ENCODE assay signal across 23 cellular contexts in genomic region chr20:44031822-44032582, GRCh38.
DNase-seq lines count a peak whose midpoint lies in the region; ATAC-seq and TF ChIP-seq lines count a peak whose summit lies in the region.
"Had no signal": no experiment of that assay in that cellular context is flagged by ENCODE, and none has a peak within 500 bp of the region (broad histone marks: within the 10 kb centered on the region; RNA-seq: fewer than 3 reads in every experiment).

No MANE protein-coding gene starts in this region.

- POLR2A ChIA-PET in activated CD4-positive, alpha-beta memory T cell treated with anti-CD3 and anti-CD28 coated beads, Interleukin-2, amount 10 ng/mL, durations not matched to agents 7 days and 5 days (lab: Charles Lee) = interaction anchor here (1.2 kb wide), 1 partner anchor 193 kb away, joined by 3 read pairs; no protein-coding TSS in a partner anchor

- WGBS in sigmoid colon, 2 donors = 89 to 92% methylated on average over 12 of the region's 12 CpGs

- H3K27me3 ChIP-seq in sigmoid colon = no peaks in the 10 kb centered on the region
- H3K27me3 ChIP-seq: Peyer's patch, SJSA1 had no signal

- no peaks in the 10 kb centered on the region for H3K4me1 ChIP-seq in sigmoid colon
- H3K4me1 ChIP-seq: Peyer's patch, prostate gland, SJSA1 had no signal

- peak; percentile 34 for DNase-seq in activated CD8-positive, alpha-beta memory T cell treated with anti-CD3 and anti-CD28 coated beads, Interleukin-2, amount 10 ng/mL, durations not matched to agents 7 days and 5 days
- DNase-seq in activated CD8-positive, alpha-beta memory T cell treated with anti-CD3 and anti-CD28 coated beads, Interleukin-2, amount 50 U/mL, for 4 hours = no peak
- DNase-seq in NCI-H128 (lab: John Stamatoyannopoulos, UW; ENCODE audit: unreplicated experiment) = peak; percentile 25
- peak; percentile 10 for DNase-seq in activated CD4-positive, alpha-beta memory T cell treated with anti-CD3 and anti-CD28 coated beads, Interleukin-2, amount 10 ng/mL, durations not matched to agents 7 days and 5 days
- DNase-seq in sigmoid colon = peak; percentile 36
- no peak for DNase-seq in HPDE6-E6E7 (ENCODE audit: extremely low spot score)
- DNase-seq in retina = no peak
- DNase-seq: activated CD4-positive, CD25-positive, alpha-beta regulatory T cell treated with anti-CD3 and anti-CD28 coated beads, Interleukin-2, amount 50 U/mL, for 72 hours; cerebellar nuclear complex; DMS53; effector CD4-positive, alpha-beta T cell; H9; NCI-H1092; NCI-H524 treated with DMSO at 0.1 percent for 48 hours; T-helper 1 cell had no signal

- H3K4me1 Mint-ChIP-seq in activated CD8-positive, alpha-beta memory T cell treated with anti-CD3 and anti-CD28 coated beads, Interleukin-2, amount 10 ng/mL, durations not matched to agents 7 days and 5 days = peaks cover 70% of the 10 kb centered on the region
- peaks cover 65% of the 10 kb centered on the region for H3K4me1 Mint-ChIP-seq in activated CD4-positive, alpha-beta memory T cell treated with anti-CD3 and anti-CD28 coated beads, Interleukin-2, amount 10 ng/mL, durations not matched to agents 7 days and 5 days
- H3K4me1 Mint-ChIP-seq: B cell had no signal

- H3K27me3 Mint-ChIP-seq in activated CD8-positive, alpha-beta memory T cell treated with anti-CD3 and anti-CD28 coated beads, Interleukin-2, amount 10 ng/mL, durations not matched to agents 7 days and 5 days = peaks cover 93% of the 10 kb centered on the region
- peaks cover 82% of the 10 kb centered on the region for H3K27me3 Mint-ChIP-seq in activated CD4-positive, alpha-beta memory T cell treated with anti-CD3 and anti-CD28 coated beads, Interleukin-2, amount 10 ng/mL, durations not matched to agents 7 days and 5 days

- no peaks in the 10 kb centered on the region for H3K9me3 Mint-ChIP-seq in activated CD8-positive, alpha-beta memory T cell treated with anti-CD3 and anti-CD28 coated beads, Interleukin-2, amount 10 ng/mL, durations not matched to agents 7 days and 5 days (ENCODE audit: low read depth)
- H3K9me3 Mint-ChIP-seq in activated CD4-positive, alpha-beta memory T cell treated with anti-CD3 and anti-CD28 coated beads, Interleukin-2, amount 10 ng/mL, durations not matched to agents 7 days and 5 days = peaks cover 4% of the 10 kb centered on the region
- H3K9me3 Mint-ChIP-seq: H9 had no signal

- TF ChIP-seq CTCF in sigmoid colon (IDR thresholded peaks at IDR 0.05) = no peak

- TF ChIP-seq POLR2A in sigmoid colon (IDR thresholded peaks at IDR 0.05) = no peak

- ATAC-seq in activated CD8-positive, alpha-beta memory T cell treated with anti-CD3 and anti-CD28 coated beads, Interleukin-2, amount 10 ng/mL, durations not matched to agents 7 days and 5 days = no peak
- no peak for ATAC-seq in HG02852 (IDR thresholded peaks at IDR 0.05; ENCODE audit: unreplicated experiment)
- ATAC-seq: A549; activated naive CD4-positive, alpha-beta T cell treated with anti-CD3 and anti-CD28 coated beads, Interleukin-2, amount 50 U/mL, for 72 hours had no signal

- no peaks in the 10 kb centered on the region for H3K36me3 ChIP-seq in sigmoid colon
- H3K36me3 ChIP-seq: Peyer's patch, prostate gland had no signal

- no peak overlapping the region for H3K27ac ChIP-seq in sigmoid colon
- H3K27ac ChIP-seq: Peyer's patch, prostate gland, SJSA1 had no signal

- H3K36me3 Mint-ChIP-seq in activated CD8-positive, alpha-beta memory T cell treated with anti-CD3 and anti-CD28 coated beads, Interleukin-2, amount 10 ng/mL, durations not matched to agents 7 days and 5 days = peaks cover 10% of the 10 kb centered on the region
- H3K36me3 Mint-ChIP-seq in activated CD4-positive, alpha-beta memory T cell treated with anti-CD3 and anti-CD28 coated beads, Interleukin-2, amount 10 ng/mL, durations not matched to agents 7 days and 5 days (ENCODE audit: low read depth) = peaks cover 8% of the 10 kb centered on the region
- H3K36me3 Mint-ChIP-seq: activated naive CD4-positive, alpha-beta T cell treated with anti-CD3 and anti-CD28 coated beads, Interleukin-2, amount 50 U/mL, for 72 hours had no signal

- H3K27ac Mint-ChIP-seq in activated CD8-positive, alpha-beta memory T cell treated with anti-CD3 and anti-CD28 coated beads, Interleukin-2, amount 10 ng/mL, durations not matched to agents 7 days and 5 days = no peak overlapping the region
- H3K27ac Mint-ChIP-seq in activated CD4-positive, alpha-beta memory T cell treated with anti-CD3 and anti-CD28 coated beads, Interleukin-2, amount 10 ng/mL, durations not matched to agents 7 days and 5 days = no peak overlapping the region
- H3K27ac Mint-ChIP-seq: activated T-helper 1 cell treated with anti-CD3 and anti-CD28 coated beads, Interleukin-12 subunit alpha, Interleukin-12 subunit beta, Interleukin-2, Interleukin-4 antibody, amounts not matched to agents 30 ng/mL and 10 ng/mL and 1 ng/mL, durations not matched to agents 14 hours and 24 hours and 36 hours; B cell had no signal

- TF ChIP-seq EP300 in sigmoid colon (IDR thresholded peaks at IDR 0.05) = no peak

- H3K4me3 ChIP-seq in sigmoid colon = no peak overlapping the region
- H3K4me3 ChIP-seq: A549, Peyer's patch, prostate gland, SJSA1 had no signal

- intact Hi-C loops in sigmoid colon (cut with DNase I) = no loop called here

- H3K4me3 Mint-ChIP-seq in activated CD8-positive, alpha-beta memory T cell treated with anti-CD3 and anti-CD28 coated beads, Interleukin-2, amount 10 ng/mL, durations not matched to agents 7 days and 5 days = no peak overlapping the region
- H3K4me3 Mint-ChIP-seq in activated CD4-positive, alpha-beta memory T cell treated with anti-CD3 and anti-CD28 coated beads, Interleukin-2, amount 10 ng/mL, durations not matched to agents 7 days and 5 days = no peak overlapping the region
- H3K4me3 Mint-ChIP-seq: activated T-helper 1 cell treated with anti-CD3 and anti-CD28 coated beads, Interleukin-12 subunit alpha, Interleukin-12 subunit beta, Interleukin-2, Interleukin-4 antibody, amounts not matched to agents 30 ng/mL and 10 ng/mL and 1 ng/mL, durations not matched to agents 14 hours and 24 hours and 36 hours; B cell; H9 had no signal

- CTCF ChIA-PET in activated CD8-positive, alpha-beta memory T cell treated with anti-CD3 and anti-CD28 coated beads, Interleukin-2, amount 10 ng/mL, durations not matched to agents 7 days and 5 days (lab: Charles Lee) = no interaction called here
- CTCF ChIA-PET in activated CD4-positive, alpha-beta memory T cell treated with anti-CD3 and anti-CD28 coated beads, Interleukin-2, amount 10 ng/mL, durations not matched to agents 7 days and 5 days (lab: Charles Lee) = interaction anchor here (1.6 kb wide), 1 partner anchor 37 kb away, joined by 5 read pairs; no protein-coding TSS in a partner anchor

- H3K9me3 ChIP-seq in sigmoid colon = no peaks in the 10 kb centered on the region
- H3K9me3 ChIP-seq: A549, Peyer's patch, prostate gland, SJSA1 had no signal

Comparison
In these comparisons a context has a peak if more than half of its experiments do, and no peak if none do; other contexts are left out.
1. DNase-seq: peak in activated CD8-positive, alpha-beta memory T cell treated with anti-CD3 and anti-CD28 coated beads, Interleukin-2, amount 10 ng/mL, durations not matched to agents 7 days and 5 days (single experiment), NCI-H128 (single experiment), activated CD4-positive, alpha-beta memory T cell treated with anti-CD3 and anti-CD28 coated beads, Interleukin-2, amount 10 ng/mL, durations not matched to agents 7 days and 5 days (single experiment) and sigmoid colon (single experiment); none in activated CD8-positive, alpha-beta memory T cell treated with anti-CD3 and anti-CD28 coated beads, Interleukin-2, amount 50 U/mL, for 4 hours (single experiment), HPDE6-E6E7 (single experiment) and retina (single experiment).